11 cellular contexts compared by ENCODE assay signal in genomic region chr3:171142985-171143384, GRCh38.
A peak's percentile ranks its signal among the peaks of the same experiment; 100 is the strongest.
DNase-seq lines count a peak whose midpoint lies in the region; ATAC-seq, FAIRE-seq and TF ChIP-seq lines count a peak whose summit lies in the region.
"Had no signal": no experiment of that assay in that cellular context is flagged by ENCODE, and none has a peak within 500 bp of the region (broad histone marks: within the 10 kb centered on the region; RNA-seq: fewer than 3 reads in every experiment).

No MANE protein-coding gene starts in this region.

- H3K27me3 ChIP-seq in AG04450 (ENCODE audit: control insufficient read depth, insufficient read depth, low read length): no peaks in the 10 kb centered on the region

- POLR2A ChIA-PET in AG04450 (lab: Yijun Ruan, JAX): no interaction called here

- CTCF ChIA-PET in AG04450 (lab: Charles Lee): no interaction called here
- CTCF ChIA-PET in activated naive CD4-positive, alpha-beta T cell treated with anti-CD3 and anti-CD28 coated beads, Interleukin-2, amount 10 ng/mL, durations not matched to agents 7 days and 5 days (lab: Charles Lee): interaction anchor here (1.7 kb wide), 1 partner anchor 9 kb away, joined by 5 read pairs; no protein-coding TSS in a partner anchor

- no peak overlapping the region for H3K4me3 Mint-ChIP-seq in activated naive CD4-positive, alpha-beta T cell treated with anti-CD3 and anti-CD28 coated beads, Interleukin-2, amount 10 ng/mL, durations not matched to agents 7 days and 5 days
- no peak overlapping the region for H3K4me3 Mint-ChIP-seq in activated naive CD8-positive, alpha-beta T cell treated with anti-CD3 and anti-CD28 coated beads, Interleukin-2, amount 50 U/mL, for 24 hours
- H3K4me3 Mint-ChIP-seq: nephron had no signal

- no peaks in the 10 kb centered on the region for H3K27me3 Mint-ChIP-seq in activated naive CD4-positive, alpha-beta T cell treated with anti-CD3 and anti-CD28 coated beads, Interleukin-2, amount 10 ng/mL, durations not matched to agents 7 days and 5 days
- no peaks in the 10 kb centered on the region for H3K27me3 Mint-ChIP-seq in activated naive CD8-positive, alpha-beta T cell treated with anti-CD3 and anti-CD28 coated beads, Interleukin-2, amount 50 U/mL, for 24 hours

- no peak for ATAC-seq in HG02759 (IDR thresholded peaks at IDR 0.05; ENCODE audit: unreplicated experiment)
- ATAC-seq in activated naive CD8-positive, alpha-beta T cell treated with anti-CD3 and anti-CD28 coated beads, Interleukin-2, amount 50 U/mL, for 24 hours: no peak

- H3K36me3 Mint-ChIP-seq in activated naive CD4-positive, alpha-beta T cell treated with anti-CD3 and anti-CD28 coated beads, Interleukin-2, amount 10 ng/mL, durations not matched to agents 7 days and 5 days: peaks cover 42% of the 10 kb centered on the region
- H3K36me3 Mint-ChIP-seq in activated naive CD8-positive, alpha-beta T cell treated with anti-CD3 and anti-CD28 coated beads, Interleukin-2, amount 50 U/mL, for 24 hours (ENCODE audit: low read depth): peaks cover 17% of the 10 kb centered on the region

- no peaks in the 10 kb centered on the region for H3K9me3 ChIP-seq in AG04450 (ENCODE audit: control insufficient read depth, insufficient read depth, low read length)

- no peaks in the 10 kb centered on the region for H3K9me3 Mint-ChIP-seq in activated naive CD4-positive, alpha-beta T cell treated with anti-CD3 and anti-CD28 coated beads, Interleukin-2, amount 10 ng/mL, durations not matched to agents 7 days and 5 days
- no peaks in the 10 kb centered on the region for H3K9me3 Mint-ChIP-seq in activated naive CD8-positive, alpha-beta T cell treated with anti-CD3 and anti-CD28 coated beads, Interleukin-2, amount 50 U/mL, for 24 hours
- H3K9me3 Mint-ChIP-seq: nephron had no signal

- peak; percentile 77 for FAIRE-seq in RCC 7860 (lab: Jason Lieb, UNC)
- FAIRE-seq in islet of Langerhans (lab: Jason Lieb, UNC): peak; percentile 77

- H3K27ac Mint-ChIP-seq in activated naive CD4-positive, alpha-beta T cell treated with anti-CD3 and anti-CD28 coated beads, Interleukin-2, amount 10 ng/mL, durations not matched to agents 7 days and 5 days: no peak overlapping the region
- H3K27ac Mint-ChIP-seq in activated naive CD8-positive, alpha-beta T cell treated with anti-CD3 and anti-CD28 coated beads, Interleukin-2, amount 50 U/mL, for 24 hours: no peak overlapping the region

- DNase-seq in AG04450 (ENCODE audit: low read depth, low spot score): peak; percentile 26
- DNase-seq in NCI-H128 (lab: John Stamatoyannopoulos, UW; ENCODE audit: unreplicated experiment): peak; percentile 31
- no peak for DNase-seq in RCC 7860 (ENCODE audit: low spot score)
- DNase-seq in activated naive CD4-positive, alpha-beta T cell treated with anti-CD3 and anti-CD28 coated beads, Interleukin-2, amount 10 ng/mL, durations not matched to agents 7 days and 5 days: no peak
- no peak for DNase-seq in activated naive CD8-positive, alpha-beta T cell treated with anti-CD3 and anti-CD28 coated beads, Interleukin-2, amount 50 U/mL, for 24 hours
- no peak for DNase-seq in stimulated activated naive CD4-positive, alpha-beta T cell (lab: John Stamatoyannopoulos, UW)
- DNase-seq: AML-193, amniotic stem cell had no signal

- no peaks in the 10 kb centered on the region for H3K4me1 Mint-ChIP-seq in activated naive CD4-positive, alpha-beta T cell treated with anti-CD3 and anti-CD28 coated beads, Interleukin-2, amount 10 ng/mL, durations not matched to agents 7 days and 5 days
- no peaks in the 10 kb centered on the region for H3K4me1 Mint-ChIP-seq in activated naive CD8-positive, alpha-beta T cell treated with anti-CD3 and anti-CD28 coated beads, Interleukin-2, amount 50 U/mL, for 24 hours
- H3K4me1 Mint-ChIP-seq: nephron had no signal

- no peak overlapping the region for H3K27ac ChIP-seq in AG04450 (ENCODE audit: low read depth, low read length)

- no peak overlapping the region for H3K4me3 ChIP-seq in AG04450 (ENCODE audit: low read depth, low read length)

- no peak for TF ChIP-seq CTCF in AG04450 (IDR thresholded peaks at IDR 0.05; ENCODE audit: low read depth, low read length)

Comparison
In these comparisons a context has a peak if more than half of its experiments do, and no peak if none do; other contexts are left out.
1. DNase-seq: peak in AG04450 (single experiment) and NCI-H128 (single experiment); none in RCC 7860 (single experiment), activated naive CD4-positive, alpha-beta T cell treated with anti-CD3 and anti-CD28 coated beads, Interleukin-2, amount 10 ng/mL, durations not matched to agents 7 days and 5 days (single experiment), activated naive CD8-positive, alpha-beta T cell treated with anti-CD3 and anti-CD28 coated beads, Interleukin-2, amount 50 U/mL, for 24 hours (single experiment) and stimulated activated naive CD4-positive, alpha-beta T cell (0 of 6).